In the genomic region with DNA sequence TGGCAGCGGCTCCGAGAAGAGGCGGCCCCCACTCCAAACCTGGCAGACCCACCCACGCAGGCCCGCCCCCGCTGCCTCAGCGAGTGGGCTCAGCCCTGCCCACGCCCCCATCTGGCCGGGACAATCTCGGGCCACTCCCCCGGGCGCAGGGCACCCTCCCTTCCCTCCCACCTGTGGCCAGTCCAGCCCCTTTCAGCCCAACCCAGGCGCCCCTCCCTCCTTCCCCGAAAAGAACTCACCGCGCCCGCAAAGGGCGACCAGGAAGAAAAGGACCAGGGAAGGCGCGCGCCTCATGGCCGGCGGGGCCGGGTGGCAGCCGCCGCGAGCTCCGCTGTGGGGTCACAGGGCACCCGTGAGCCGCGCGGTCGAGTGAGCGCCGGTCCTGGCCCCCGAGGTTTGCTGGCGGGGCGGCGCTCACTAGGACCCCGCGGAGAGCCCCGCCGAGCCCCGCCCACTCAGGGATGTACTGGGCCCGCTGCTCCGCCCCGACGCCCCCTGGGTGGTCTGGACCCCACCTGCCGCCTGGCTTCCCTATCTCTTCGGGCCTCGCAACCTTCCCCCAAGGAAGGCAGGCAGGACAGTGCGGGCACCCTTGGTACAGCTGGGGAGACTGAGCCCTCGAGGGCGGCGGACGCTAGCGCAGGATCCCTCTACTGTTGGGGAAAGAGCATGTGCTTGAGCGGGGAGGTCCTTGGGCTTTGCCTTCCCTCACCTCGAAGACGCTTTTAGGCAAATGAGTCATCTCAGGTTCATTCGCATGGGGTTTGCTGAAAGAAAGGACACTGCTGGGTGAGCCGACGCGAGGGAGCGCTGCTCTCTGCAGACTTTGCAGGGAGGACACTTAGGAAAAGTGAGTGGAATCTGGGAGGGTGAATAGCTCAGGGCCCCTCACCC, we compare ENCODE assay signal across 8 cellular contexts. TPM values are rescaled to one million over a fixed set of nuclear protein-coding genes. Genes with fewer than 3 reads are reported as not detected.
DNase-seq lines count a peak whose midpoint lies in the region; ATAC-seq, FAIRE-seq and TF ChIP-seq lines count a peak whose summit lies in the region.

Gene CHRNB4 (minus strand): TSS at position 371 of the 894 bp plus-strand sequence. CDS start 77 bp downstream, at position 294.

- in situ Hi-C loops in HepG2 (cut with HindIII; ENCODE audit: extremely low pct_ligation_motif_present, low pct_unique_long_range_greater_than_20kb), result no loop called here

- H3K9me3 ChIP-seq in right lobe of liver (no peaks in the 10 kb centered on the region), HepG2 (ENCODE audit: low read length) (no peaks in the 10 kb centered on the region), adipocyte (ENCODE audit: control insufficient read depth, low read length) (no peaks in the 10 kb centered on the region)

- FAIRE-seq in HepG2 (lab: Jason Lieb, UNC) (no peak), H54 (lab: Jason Lieb, UNC) (no peak)

- TF ChIP-seq POLR2A in right lobe of liver (IDR thresholded peaks at IDR 0.05), result no peak
- no peak for TF ChIP-seq POLR2A in HepG2 (IDR thresholded peaks at IDR 0.05; ENCODE audit: insufficient read depth in 1 of 2, low read depth in 2 of 2, low read length in 2 of 2)
- no peak for TF ChIP-seq POLR2A in H54 (IDR thresholded peaks at IDR 0.05; ENCODE audit: low read depth, low read length)

- TF ChIP-seq EP300 in HepG2 (IDR thresholded peaks at IDR 0.05; ENCODE audit: low read depth in 2 of 2, low read length in 2 of 2), result no peak
- no peak for TF ChIP-seq EP300 in HepG2 (CRISPR knock-in tag; IDR thresholded peaks at IDR 0.05; ENCODE audit: borderline replicate concordance)

- peak in 1 of 4 donors; percentile 10 for ATAC-seq in right lobe of liver
- no peak for ATAC-seq in HepG2
- ATAC-seq in stimulated activated naive CD8-positive, alpha-beta T cell treated with anti-CD3 and anti-CD28 coated beads, Interleukin-15, Interleukin-2, amounts not matched to agents 100 U/mL and 50 U/mL, for 24 hours, result peak; percentile 59
- ATAC-seq in HG02884 (IDR thresholded peaks at IDR 0.05; ENCODE audit: unreplicated experiment), result no peak

- intact Hi-C loops in right lobe of liver (cut with DNase I), result no loop called here
- intact Hi-C loops in HepG2 (cut with micrococcal nuclease; ENCODE audit: unreplicated experiment), result no loop called here

- no peaks in the 10 kb centered on the region for H3K36me3 ChIP-seq in right lobe of liver
- no peaks in the 10 kb centered on the region for H3K36me3 ChIP-seq in HepG2 (replicated peaks in 1 of 2; ENCODE audit: control insufficient read depth in 1 of 2, insufficient read depth in 2 of 2, low read length in 2 of 2)
- no peaks in the 10 kb centered on the region for H3K36me3 ChIP-seq in adipocyte (ENCODE audit: control insufficient read depth, insufficient read depth, low read length, severe bottlenecking)

- 45% methylated on average over 20 of the region's 65 CpGs for WGBS in right lobe of liver (ENCODE audit: insufficient coverage, low coverage, low lambda C conversion rate, missing lambda C conversion rate)
- WGBS in HepG2 (ENCODE audit: low lambda C conversion rate), result 55% methylated on average over 27 of the region's 65 CpGs

- H3K9ac ChIP-seq in HepG2 (ENCODE audit: insufficient read depth, low read depth, low read length), result no peak within 1 kb of the TSS
- H3K9ac ChIP-seq in adipocyte (ENCODE audit: low read length), result no peak within 1 kb of the TSS

- H3K27me3 ChIP-seq in right lobe of liver (no peaks in the 10 kb centered on the region), HepG2 (ENCODE audit: control insufficient read depth in 1 of 2, insufficient read depth in 2 of 2, low read length in 2 of 2) (no peaks in the 10 kb centered on the region; a peak in 2 of 5 replicates), adipocyte (replicated peaks; ENCODE audit: control insufficient read depth, insufficient read depth, low read length) (peaks cover 44% of the 10 kb centered on the region)

- TF ChIP-seq CTCF in right lobe of liver (IDR thresholded peaks at IDR 0.05) (no peak), HepG2 (CRISPR knock-in tag; IDR thresholded peaks at IDR 0.05) (no peak)

- POLR2A ChIA-PET in HepG2 (lab: Yijun Ruan, JAX), result no interaction called here

- CTCF ChIA-PET in HepG2 (lab: Yijun Ruan, JAX; ENCODE audit: low intra/inter-chr PET ratio, low total read pairs), result no interaction called here

- BruUV-seq in HepG2 (replicated peaks; lab: Mats Ljungman, UMichigan), result no TSS peak

- no peak within 1 kb of the TSS for H3K4me2 ChIP-seq in HepG2 (ENCODE audit: low read depth, low read length)

- TF ChIP-seq RAD21 in HepG2 (CRISPR knock-in tag; IDR thresholded peaks at IDR 0.05), result no peak

- DNase-seq in right lobe of liver (no peak), HepG2 (ENCODE audit: low spot score) (no peak), adipocyte (ENCODE audit: low read depth) (peak; percentile 18), iPS-NIHi11 (ENCODE audit: low spot score) (peak; percentile 94), H54 (ENCODE audit: insufficient read length, low spot score) (no peak), NCI-H1105 (lab: John Stamatoyannopoulos, UW) (no peak)
- peak; percentile 34 for DNase-seq in stimulated activated naive CD8-positive, alpha-beta T cell treated with anti-CD3 and anti-CD28 coated beads, Interleukin-15, Interleukin-2, amounts not matched to agents 100 U/mL and 50 U/mL, for 24 hours

- 0 out of 2 replicates have a peak, but pooled peaks cover 2% of the 10 kb centered on the region for H4K20me1 ChIP-seq in HepG2 (ENCODE audit: insufficient read depth, low read length)

- H3K27ac ChIP-seq in right lobe of liver (no peak within 1 kb of the TSS), HepG2 (ENCODE audit: extremely low read length, insufficient read depth, low read length) (no peak within 1 kb of the TSS)

- no peaks in the 10 kb centered on the region for H3K79me2 ChIP-seq in HepG2 (ENCODE audit: insufficient read depth, low read length)

- H2AFZ ChIP-seq in HepG2 (ENCODE audit: low read length), result no peak within 1 kb of the TSS

- H3K4me1 ChIP-seq in right lobe of liver, result peaks cover 0 to 4% (median 0%) of the 10 kb centered on the region in 4 donors
- H3K4me1 ChIP-seq in HepG2 (ENCODE audit: insufficient read depth, low read length), result no peaks in the 10 kb centered on the region
- no peaks in the 10 kb centered on the region for H3K4me1 ChIP-seq in adipocyte (ENCODE audit: control insufficient read depth, insufficient read depth, low read length)

- H3K4me3 ChIP-seq in right lobe of liver, result peak within 1 kb of the TSS in 2 of 3 donors; percentile 14 to 39
- no peak within 1 kb of the TSS for H3K4me3 ChIP-seq in HepG2 (replicated peaks in 1 of 3; ENCODE audit: insufficient read depth in 1 of 3, low read depth in 2 of 3, low read length in 3 of 3)
- H3K4me3 ChIP-seq in adipocyte (ENCODE audit: low read length), result peak within 1 kb of the TSS; percentile 52

TF ChIP-seq in HepG2, 621 proteins besides CTCF, POLR2A, EP300 and RAD21 (continues in another document):
- TF ChIP-seq, protein P1, sequence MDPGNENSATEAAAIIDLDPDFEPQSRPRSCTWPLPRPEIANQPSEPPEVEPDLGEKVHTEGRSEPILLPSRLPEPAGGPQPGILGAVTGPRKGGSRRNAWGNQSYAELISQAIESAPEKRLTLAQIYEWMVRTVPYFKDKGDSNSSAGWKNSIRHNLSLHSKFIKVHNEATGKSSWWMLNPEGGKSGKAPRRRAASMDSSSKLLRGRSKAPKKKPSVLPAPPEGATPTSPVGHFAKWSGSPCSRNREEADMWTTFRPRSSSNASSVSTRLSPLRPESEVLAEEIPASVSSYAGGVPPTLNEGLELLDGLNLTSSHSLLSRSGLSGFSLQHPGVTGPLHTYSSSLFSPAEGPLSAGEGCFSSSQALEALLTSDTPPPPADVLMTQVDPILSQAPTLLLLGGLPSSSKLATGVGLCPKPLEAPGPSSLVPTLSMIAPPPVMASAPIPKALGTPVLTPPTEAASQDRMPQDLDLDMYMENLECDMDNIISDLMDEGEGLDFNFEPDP (CRISPR knock-in tag; conservative IDR thresholded peaks at IDR 0.05), result no peak
- TF ChIP-seq ZNF18 (CRISPR knock-in tag; IDR thresholded peaks at IDR 0.05; ENCODE audit: insufficient replicate concordance) (no peak), TBL1XR1 (IDR thresholded peaks at IDR 0.05; ENCODE audit: borderline replicate concordance, low read length, partially characterized antibody) (no peak)

RNA-seq across cellular contexts. Expression of gene CHRNB4, which starts in this region (rescaled TPM):
- total RNA-seq in right lobe of liver (under 1 TPM in 1 of 6 experiments, not detected in 5; 0.53 TPM), HepG2 (2016; rRNA removed; fragmentation: Illumina TruSeq; extraction: Trizol) (not detected in 2 replicates)
- not detected in 2 replicates for total RNA-seq in HepG2 (2016; cell fraction: cytosol; rRNA removed; fragmentation: Illumina TruSeq; extraction: Trizol; ENCODE audit: low read depth)
- not detected in 2 replicates for total RNA-seq in HepG2 (2016; cell fraction: insoluble cytoplasmic fraction; rRNA removed; fragmentation: Illumina TruSeq; extraction: Trizol)
- total RNA-seq in HepG2 (2016; cell fraction: membrane; rRNA removed; fragmentation: Illumina TruSeq; extraction: Trizol), result not detected in 2 replicates
- not detected in 2 replicates for total RNA-seq in HepG2 (2016; cell fraction: nucleus; rRNA removed; fragmentation: Illumina TruSeq; extraction: Trizol)
- polyA plus RNA-seq in HepG2 (2011; rRNA removed), result not detected in 2 replicates
- not detected in 2 replicates for polyA plus RNA-seq in HepG2 (2011; cell fraction: cytosol; rRNA removed)
- 0.03 TPM in 1 of 2 replicates, not detected in the other for polyA plus RNA-seq in HepG2 (2011; cell fraction: nucleus; rRNA removed)
- polyA plus RNA-seq in HepG2 (2012), result not detected in 2 replicates
- polyA plus RNA-seq in HepG2 (2016; cell fraction: cytosol; fragmentation: Illumina TruSeq; extraction: Trizol; ENCODE audit: low read depth), result not detected in 2 replicates
- polyA plus RNA-seq in HepG2 (2016; cell fraction: insoluble cytoplasmic fraction; fragmentation: Illumina TruSeq; extraction: Trizol; ENCODE audit: low read depth), result not detected in 2 replicates
- not detected in 2 replicates for polyA plus RNA-seq in HepG2 (2016; cell fraction: membrane; fragmentation: Illumina TruSeq; extraction: Trizol; ENCODE audit: low read depth)
- not detected in 2 replicates for polyA plus RNA-seq in HepG2 (2016; cell fraction: nucleus; fragmentation: Illumina TruSeq; extraction: Trizol; ENCODE audit: insufficient read depth, low read depth)
- 0.05 and 0.98 TPM in 2 replicates for polyA minus RNA-seq in HepG2 (2011; rRNA and poly(A)+ RNA removed; ENCODE audit: low replicate concordance)
- not detected in 2 replicates for polyA minus RNA-seq in HepG2 (2011; cell fraction: cytosol; rRNA and poly(A)+ RNA removed)
- not detected in 2 replicates for polyA minus RNA-seq in HepG2 (2011; cell fraction: nucleus; rRNA and poly(A)+ RNA removed)

Comparison
In these comparisons a context has a peak if more than half of its experiments do, and no peak if none do; other contexts are left out.
1. H3K4me3 ChIP-seq: peak in right lobe of liver (2 of 3) and adipocyte (single experiment); none in HepG2 (0 of 3).
2. DNase-seq: peak in adipocyte (single experiment), iPS-NIHi11 (single experiment) and stimulated activated naive CD8-positive, alpha-beta T cell treated with anti-CD3 and anti-CD28 coated beads, Interleukin-15, Interleukin-2, amounts not matched to agents 100 U/mL and 50 U/mL, for 24 hours (single experiment); none in right lobe of liver (0 of 3), HepG2 (single experiment), H54 (single experiment) and NCI-H1105 (single experiment).